14 cellular contexts compared by ENCODE assay signal in the genomic region with DNA sequence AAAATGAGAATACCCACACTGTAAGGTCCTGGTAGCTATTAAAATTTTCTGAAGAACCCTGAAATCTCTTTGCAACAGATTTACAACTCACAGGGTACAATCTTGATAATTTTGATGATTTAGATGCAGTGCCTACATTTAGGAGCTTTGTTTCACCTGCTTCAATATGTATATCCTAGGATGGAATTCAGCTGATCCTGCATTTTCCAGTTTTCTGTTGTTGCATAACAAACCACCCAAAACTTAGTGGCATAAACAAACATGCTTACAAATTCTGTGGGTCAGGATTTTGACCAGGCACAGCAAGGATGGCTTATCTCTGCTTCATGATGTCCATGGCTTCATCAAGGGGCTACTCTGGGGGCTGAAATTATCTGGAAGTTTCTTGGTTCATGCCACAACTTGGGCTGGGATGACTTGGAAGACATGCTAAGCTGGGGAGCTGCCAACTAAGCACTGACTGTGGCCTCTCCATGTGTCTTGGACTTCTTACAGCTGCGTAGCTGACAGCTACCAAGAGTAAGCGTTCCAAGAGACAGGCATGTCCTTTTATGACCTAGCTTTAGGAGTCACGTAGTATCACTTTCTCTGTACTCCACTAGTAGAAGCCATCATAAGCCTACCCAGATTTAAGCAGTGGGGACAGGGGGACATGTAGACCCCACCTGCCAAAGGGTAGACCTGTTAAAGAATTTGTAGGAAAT.
"Had no signal": no experiment of that assay in that cellular context is flagged by ENCODE, and none has a peak within 500 bp of the region (broad histone marks: within the 10 kb centered on the region; RNA-seq: fewer than 3 reads in every experiment).

No MANE protein-coding gene starts in this region.

- H3K27ac ChIP-seq: coronary artery, dorsolateral prefrontal cortex, gastrocnemius medialis, heart right ventricle, neutrophil had no signal

- H3K9me3 ChIP-seq: gastrocnemius medialis, heart right ventricle, neutrophil had no signal

- H3K36me3 ChIP-seq: gastrocnemius medialis, heart right ventricle, neutrophil had no signal

- H3K4me3 ChIP-seq: coronary artery, dorsolateral prefrontal cortex, gastrocnemius medialis, heart right ventricle, smooth muscle cell had no signal

- ATAC-seq: esophagus mucosa; naive thymus-derived CD4-positive, alpha-beta T cell had no signal

- H3K4me1 ChIP-seq: gastrocnemius medialis had no signal

- H3K27me3 ChIP-seq: dorsolateral prefrontal cortex, gastrocnemius medialis, heart right ventricle, neutrophil had no signal

- DNase-seq: dorsolateral prefrontal cortex; effector CD8-positive, alpha-beta T cell; heart right ventricle; islet precursor cell; naive thymus-derived CD4-positive, alpha-beta T cell; nephron progenitor cell; stimulated activated CD4-positive, alpha-beta T cell treated with anti-CD3 and anti-CD28 coated beads, Interleukin-2, amount 100 ng/mL, for 48 hours; stimulated activated naive CD4-positive, alpha-beta T cell treated with Interleukin-2 at 50 U/mL for 16 hours; trophoblast cell had no signal
